1 cellular context compared by ENCODE assay signal in the genomic region with DNA sequence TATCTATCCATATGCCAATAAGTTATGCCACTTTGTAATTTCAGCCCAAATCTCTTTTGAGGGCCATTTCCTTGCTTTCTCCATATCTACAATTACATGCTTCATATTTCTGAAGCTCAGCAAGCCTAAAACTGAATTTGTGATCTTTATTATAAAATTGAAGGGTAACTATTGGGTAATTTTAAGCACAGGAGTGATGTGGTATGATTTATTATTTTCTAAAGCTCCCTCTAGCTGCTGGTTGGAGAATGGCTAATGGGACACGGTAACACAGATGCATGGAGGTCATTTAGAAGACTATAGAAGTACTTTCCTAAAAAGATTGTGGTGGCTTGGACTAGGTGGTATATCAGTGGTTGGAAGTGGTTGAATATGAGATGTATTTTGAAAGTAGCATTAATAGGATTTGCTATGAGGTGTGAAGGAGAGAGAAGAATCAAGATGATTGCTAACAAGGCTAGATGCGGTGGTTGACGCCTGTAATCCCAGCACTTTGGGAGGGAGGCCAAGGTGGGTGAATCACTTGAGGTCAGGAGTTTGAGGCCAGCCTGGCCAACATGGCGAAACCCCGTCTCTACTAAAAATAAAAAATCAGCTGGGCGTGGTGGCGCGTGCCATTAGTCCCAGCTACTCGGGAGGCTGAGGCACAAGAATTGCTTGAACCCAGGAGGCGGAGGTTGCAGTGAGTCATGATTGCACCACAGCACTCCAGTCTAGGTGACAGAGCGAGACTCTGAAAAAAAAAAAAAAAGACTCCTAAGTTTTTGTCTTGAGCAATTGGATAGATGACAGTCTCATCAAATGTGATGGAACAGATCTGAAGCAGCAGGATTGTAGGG.
TF ChIP-seq lines count a peak whose summit lies in the region.

No MANE protein-coding gene starts in this region.

TF ChIP-seq in GM12878, 131 proteins besides CTCF, POLR2A, EP300 and RAD21 (continued from another document):
- TF ChIP-seq, protein P1, sequence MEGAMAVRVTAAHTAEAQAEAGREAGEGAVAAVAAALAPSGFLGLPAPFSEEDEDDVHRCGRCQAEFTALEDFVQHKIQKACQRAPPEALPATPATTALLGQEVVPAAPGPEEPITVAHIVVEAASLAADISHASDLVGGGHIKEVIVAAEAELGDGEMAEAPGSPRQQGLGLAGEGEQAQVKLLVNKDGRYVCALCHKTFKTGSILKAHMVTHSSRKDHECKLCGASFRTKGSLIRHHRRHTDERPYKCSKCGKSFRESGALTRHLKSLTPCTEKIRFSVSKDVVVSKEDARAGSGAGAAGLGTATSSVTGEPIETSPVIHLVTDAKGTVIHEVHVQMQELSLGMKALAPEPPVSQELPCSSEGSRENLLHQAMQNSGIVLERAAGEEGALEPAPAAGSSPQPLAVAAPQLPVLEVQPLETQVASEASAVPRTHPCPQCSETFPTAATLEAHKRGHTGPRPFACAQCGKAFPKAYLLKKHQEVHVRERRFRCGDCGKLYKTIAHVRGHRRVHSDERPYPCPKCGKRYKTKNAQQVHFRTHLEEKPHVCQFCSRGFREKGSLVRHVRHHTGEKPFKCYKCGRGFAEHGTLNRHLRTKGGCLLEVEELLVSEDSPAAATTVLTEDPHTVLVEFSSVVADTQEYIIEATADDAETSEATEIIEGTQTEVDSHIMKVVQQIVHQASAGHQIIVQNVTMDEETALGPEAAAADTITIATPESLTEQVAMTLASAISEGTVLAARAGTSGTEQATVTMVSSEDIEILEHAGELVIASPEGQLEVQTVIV (IDR thresholded peaks at IDR 0.05; ENCODE audit: borderline replicate concordance, partially characterized antibody), result no peak
- TF ChIP-seq POLR2AphosphoS2 (IDR thresholded peaks at IDR 0.05; ENCODE audit: low read depth, low read length) (no peak), RB1 (IDR thresholded peaks at IDR 0.05; ENCODE audit: borderline replicate concordance) (no peak), HCFC1 (IDR thresholded peaks at IDR 0.05; ENCODE audit: low read length) (no peak), NFIC (IDR thresholded peaks at IDR 0.05; ENCODE audit: low read depth, low read length) (no peak)
- TF ChIP-seq, protein P2, sequence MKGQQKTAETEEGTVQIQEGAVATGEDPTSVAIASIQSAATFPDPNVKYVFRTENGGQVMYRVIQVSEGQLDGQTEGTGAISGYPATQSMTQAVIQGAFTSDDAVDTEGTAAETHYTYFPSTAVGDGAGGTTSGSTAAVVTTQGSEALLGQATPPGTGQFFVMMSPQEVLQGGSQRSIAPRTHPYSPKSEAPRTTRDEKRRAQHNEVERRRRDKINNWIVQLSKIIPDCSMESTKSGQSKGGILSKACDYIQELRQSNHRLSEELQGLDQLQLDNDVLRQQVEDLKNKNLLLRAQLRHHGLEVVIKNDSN (IDR thresholded peaks at IDR 0.05; ENCODE audit: borderline replicate concordance, extremely low read length, insufficient read depth, low read depth, low read length), result no peak
- TF ChIP-seq, protein P3, sequence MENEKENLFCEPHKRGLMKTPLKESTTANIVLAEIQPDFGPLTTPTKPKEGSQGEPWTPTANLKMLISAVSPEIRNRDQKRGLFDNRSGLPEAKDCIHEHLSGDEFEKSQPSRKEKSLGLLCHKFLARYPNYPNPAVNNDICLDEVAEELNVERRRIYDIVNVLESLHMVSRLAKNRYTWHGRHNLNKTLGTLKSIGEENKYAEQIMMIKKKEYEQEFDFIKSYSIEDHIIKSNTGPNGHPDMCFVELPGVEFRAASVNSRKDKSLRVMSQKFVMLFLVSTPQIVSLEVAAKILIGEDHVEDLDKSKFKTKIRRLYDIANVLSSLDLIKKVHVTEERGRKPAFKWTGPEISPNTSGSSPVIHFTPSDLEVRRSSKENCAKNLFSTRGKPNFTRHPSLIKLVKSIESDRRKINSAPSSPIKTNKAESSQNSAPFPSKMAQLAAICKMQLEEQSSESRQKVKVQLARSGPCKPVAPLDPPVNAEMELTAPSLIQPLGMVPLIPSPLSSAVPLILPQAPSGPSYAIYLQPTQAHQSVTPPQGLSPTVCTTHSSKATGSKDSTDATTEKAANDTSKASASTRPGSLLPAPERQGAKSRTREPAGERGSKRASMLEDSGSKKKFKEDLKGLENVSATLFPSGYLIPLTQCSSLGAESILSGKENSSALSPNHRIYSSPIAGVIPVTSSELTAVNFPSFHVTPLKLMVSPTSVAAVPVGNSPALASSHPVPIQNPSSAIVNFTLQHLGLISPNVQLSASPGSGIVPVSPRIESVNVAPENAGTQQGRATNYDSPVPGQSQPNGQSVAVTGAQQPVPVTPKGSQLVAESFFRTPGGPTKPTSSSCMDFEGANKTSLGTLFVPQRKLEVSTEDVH (IDR thresholded peaks at IDR 0.05; ENCODE audit: low read depth, partially characterized antibody), result no peak
